20 cellular contexts compared by ENCODE assay signal in the genomic region with DNA sequence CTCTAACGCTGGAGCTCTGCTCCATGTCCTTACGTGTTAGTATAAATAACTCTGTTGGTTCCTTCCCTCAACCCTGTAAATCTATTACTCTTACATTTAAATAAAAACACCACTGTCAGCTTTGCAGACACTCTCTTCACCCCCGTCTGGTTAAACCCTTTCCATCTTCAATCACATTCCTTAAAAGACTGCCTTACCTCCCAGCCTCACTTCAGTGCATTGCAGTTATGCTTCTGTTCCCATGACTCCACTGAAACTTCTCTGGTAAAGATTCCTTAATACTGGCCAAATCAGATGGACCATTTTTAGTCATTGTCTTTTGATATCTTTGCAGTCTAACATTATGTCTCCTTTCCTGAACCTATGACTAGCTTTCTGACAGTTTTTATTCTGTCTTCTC.
DNase-seq lines count a peak whose midpoint lies in the region; ATAC-seq and TF ChIP-seq lines count a peak whose summit lies in the region.
"Had no signal": no experiment of that assay in that cellular context is flagged by ENCODE, and none has a peak within 500 bp of the region (broad histone marks: within the 10 kb centered on the region; RNA-seq: fewer than 3 reads in every experiment).

No MANE protein-coding gene starts in this region.

- no peak for TF ChIP-seq EP300 in SK-N-SH (IDR thresholded peaks at IDR 0.05; ENCODE audit: borderline replicate concordance in 1 of 2, low read depth in 1 of 2, low read length in 1 of 2)

- peak overlapping the region; percentile 38 for H3K4me3 Mint-ChIP-seq in activated T-helper 17 cell treated with anti-CD3 and anti-CD28 coated beads, Interleukin-2, amount 50 U/mL, for 72 hours
- no peak overlapping the region for H3K4me3 Mint-ChIP-seq in stimulated activated effector memory CD8-positive, alpha-beta T cell treated with anti-CD3 and anti-CD28 coated beads, Interleukin-12 subunit alpha, Interleukin-12 subunit beta, amount 100 ng/mL, for 72 hours
- H3K4me3 Mint-ChIP-seq: activated CD4-positive, alpha-beta memory T cell treated with anti-CD3 and anti-CD28 coated beads for 36 hours had no signal

- no peaks in the 10 kb centered on the region for H3K9me2 ChIP-seq in SK-N-SH

- peaks cover 66% of the 10 kb centered on the region for H3K79me2 ChIP-seq in SK-N-SH (ENCODE audit: insufficient read depth)

- H3K9me3 ChIP-seq in SK-N-SH = no peaks in the 10 kb centered on the region
- H3K9me3 ChIP-seq: prostate gland had no signal

- H3F3A ChIP-seq in SK-N-SH (replicated peaks; ENCODE audit: insufficient read depth) = no peaks in the 10 kb centered on the region

- 92% methylated on average over 3 of the region's 3 CpGs for WGBS in SK-N-SH (ENCODE audit: low lambda C conversion rate)

- H4K20me1 ChIP-seq in SK-N-SH (ENCODE audit: insufficient read depth) = peaks cover 13% of the 10 kb centered on the region

- no peak overlapping the region for H2AFZ ChIP-seq in SK-N-SH (ENCODE audit: low read depth)

- CTCF ChIA-PET in SK-N-SH (lab: Yijun Ruan, JAX) = interaction anchor here (1.3 to 3.9 kb wide), 5 partner anchors 9 to 136 kb away, joined by 3 to 15 read pairs (median 7); no protein-coding TSS in a partner anchor

- H3K9ac ChIP-seq in SK-N-SH = no peak overlapping the region

- H3K27ac Mint-ChIP-seq in activated T-helper 17 cell treated with anti-CD3 and anti-CD28 coated beads, Interleukin-2, amount 50 U/mL, for 72 hours = peak overlapping the region; percentile 1
- H3K27ac Mint-ChIP-seq in stimulated activated effector memory CD8-positive, alpha-beta T cell treated with anti-CD3 and anti-CD28 coated beads, Interleukin-12 subunit alpha, Interleukin-12 subunit beta, amount 100 ng/mL, for 72 hours = peak overlapping the region; percentile 7
- H3K27ac Mint-ChIP-seq: activated CD4-positive, alpha-beta memory T cell treated with anti-CD3 and anti-CD28 coated beads for 36 hours had no signal

- TF ChIP-seq CTCF in SK-N-SH (IDR thresholded peaks at IDR 0.05) (no peak), omental fat pad (IDR thresholded peaks at IDR 0.05) (no peak)

- no peak overlapping the region for H3K4me2 ChIP-seq in SK-N-SH

- DNase-seq in SK-N-SH (no peak), kidney glomerular epithelial cell (lab: John Stamatoyannopoulos, UW) (peak; percentile 95), omental fat pad (ENCODE audit: low spot score) (no peak), OCI-M2 (lab: John Stamatoyannopoulos, UW; ENCODE audit: unreplicated experiment) (no peak)
- DNase-seq in stimulated activated effector memory CD8-positive, alpha-beta T cell treated with anti-CD3 and anti-CD28 coated beads, Interleukin-12 subunit alpha, Interleukin-12 subunit beta, amount 100 ng/mL, for 72 hours (ENCODE audit: low spot score in 2 of 2) = no peak
- DNase-seq: activated CD4-positive, alpha-beta memory T cell treated with anti-CD3 and anti-CD28 coated beads for 36 hours; activated CD4-positive, CD25-positive, alpha-beta regulatory T cell; activated T-cell treated with anti-CD3 and anti-CD28 coated beads for 4 hours; amniotic stem cell; Karpas-422; kidney; NCI-H187 treated with DMSO at 0.1 percent for 48 hours; NCI-H69; stimulated activated naive CD4-positive, alpha-beta T cell; T1000 had no signal

- POLR2A ChIA-PET in SK-N-SH (lab: Yijun Ruan, JAX) = no interaction called here

- H3K27me3 Mint-ChIP-seq in activated T-helper 17 cell treated with anti-CD3 and anti-CD28 coated beads, Interleukin-2, amount 50 U/mL, for 72 hours = no peaks in the 10 kb centered on the region
- H3K27me3 Mint-ChIP-seq: activated CD4-positive, alpha-beta memory T cell treated with anti-CD3 and anti-CD28 coated beads for 36 hours had no signal

- H3K27ac ChIP-seq in SK-N-SH (ENCODE audit: low read depth in 2 of 2, low read length in 1 of 2) = no peak overlapping the region
- H3K27ac ChIP-seq: 22Rv1, prostate gland had no signal

- peaks cover 3 to 10% of the 10 kb centered on the region in 2 experiments; a peak in 2 of 4 replicates for H3K4me1 ChIP-seq in SK-N-SH (ENCODE audit: control insufficient read depth in 1 of 2, insufficient read depth in 2 of 2, low read depth in 1 of 2, low read length in 1 of 2)
- H3K4me1 ChIP-seq: prostate gland had no signal

- peaks cover 33% of the 10 kb centered on the region for H3K4me1 Mint-ChIP-seq in activated T-helper 17 cell treated with anti-CD3 and anti-CD28 coated beads, Interleukin-2, amount 50 U/mL, for 72 hours
- H3K4me1 Mint-ChIP-seq in stimulated activated effector memory CD8-positive, alpha-beta T cell treated with anti-CD3 and anti-CD28 coated beads, Interleukin-12 subunit alpha, Interleukin-12 subunit beta, amount 100 ng/mL, for 72 hours = peaks cover 56% of the 10 kb centered on the region

- ATAC-seq in SK-N-SH treated with all-trans-retinoic acid at 6 μM for 48 hours (peak; percentile 29; the same call in 2 of the 3 replicates), GM21360 (IDR thresholded peaks at IDR 0.05; ENCODE audit: unreplicated experiment) (no peak), omental fat pad (ENCODE audit: low FRiP score) (no peak)
- no peak for ATAC-seq in activated T-helper 17 cell treated with anti-CD3 and anti-CD28 coated beads, Interleukin-2, amount 50 U/mL, for 72 hours (replicated peaks)
- no peak for ATAC-seq in stimulated activated effector memory CD8-positive, alpha-beta T cell treated with anti-CD3 and anti-CD28 coated beads, Interleukin-12 subunit alpha, Interleukin-12 subunit beta, amount 100 ng/mL, for 72 hours

- H3K27me3 ChIP-seq in SK-N-SH (ENCODE audit: insufficient read depth) = no peaks in the 10 kb centered on the region

- no peaks in the 10 kb centered on the region for H3K9me3 Mint-ChIP-seq in activated T-helper 17 cell treated with anti-CD3 and anti-CD28 coated beads, Interleukin-2, amount 50 U/mL, for 72 hours
- no peaks in the 10 kb centered on the region for H3K9me3 Mint-ChIP-seq in stimulated activated effector memory CD8-positive, alpha-beta T cell treated with anti-CD3 and anti-CD28 coated beads, Interleukin-12 subunit alpha, Interleukin-12 subunit beta, amount 100 ng/mL, for 72 hours
- H3K9me3 Mint-ChIP-seq: activated CD4-positive, alpha-beta memory T cell treated with anti-CD3 and anti-CD28 coated beads for 36 hours had no signal

- peaks cover 6% of the 10 kb centered on the region for H3K36me3 Mint-ChIP-seq in activated T-helper 17 cell treated with anti-CD3 and anti-CD28 coated beads, Interleukin-2, amount 50 U/mL, for 72 hours (ENCODE audit: low read depth)
- no peaks in the 10 kb centered on the region for H3K36me3 Mint-ChIP-seq in stimulated activated effector memory CD8-positive, alpha-beta T cell treated with anti-CD3 and anti-CD28 coated beads, Interleukin-12 subunit alpha, Interleukin-12 subunit beta, amount 100 ng/mL, for 72 hours

- H3K4me3 ChIP-seq in SK-N-SH (ENCODE audit: low read depth in 2 of 2, low read length in 1 of 2) = no peak overlapping the region
- H3K4me3 ChIP-seq: prostate gland had no signal

- H3K36me3 ChIP-seq in SK-N-SH (replicated peaks in 1 of 2; ENCODE audit: control insufficient read depth in 1 of 2, insufficient read depth in 2 of 2, low read length in 1 of 2) = peaks cover 0 to 3% of the 10 kb centered on the region in 2 experiments
- H3K36me3 ChIP-seq: prostate gland had no signal

- TF ChIP-seq RAD21 in SK-N-SH (IDR thresholded peaks at IDR 0.05; ENCODE audit: low read length) = no peak

TF ChIP-seq in SK-N-SH treated with all-trans-retinoic acid at 6 μM for 48 hours, 23 proteins besides CTCF, POLR2A, EP300 and RAD21 (continues in another document):
- TF ChIP-seq RARB (CRISPR knock-in tag; IDR thresholded peaks at IDR 0.05) (no peak), PPARA (CRISPR knock-in tag; IDR thresholded peaks at IDR 0.05; ENCODE audit: borderline replicate concordance) (no peak), ARNTL (CRISPR knock-in tag; IDR thresholded peaks at IDR 0.05; ENCODE audit: borderline replicate concordance, low read depth) (no peak), ZFP3 (CRISPR knock-in tag; IDR thresholded peaks at IDR 0.05) (no peak), ZFP30 (CRISPR knock-in tag; IDR thresholded peaks at IDR 0.05) (no peak), SNAI2 (CRISPR knock-in tag; IDR thresholded peaks at IDR 0.05) (no peak), BACH2 (CRISPR knock-in tag; IDR thresholded peaks at IDR 0.05; ENCODE audit: borderline replicate concordance) (no peak)
- TF ChIP-seq, protein P1, sequence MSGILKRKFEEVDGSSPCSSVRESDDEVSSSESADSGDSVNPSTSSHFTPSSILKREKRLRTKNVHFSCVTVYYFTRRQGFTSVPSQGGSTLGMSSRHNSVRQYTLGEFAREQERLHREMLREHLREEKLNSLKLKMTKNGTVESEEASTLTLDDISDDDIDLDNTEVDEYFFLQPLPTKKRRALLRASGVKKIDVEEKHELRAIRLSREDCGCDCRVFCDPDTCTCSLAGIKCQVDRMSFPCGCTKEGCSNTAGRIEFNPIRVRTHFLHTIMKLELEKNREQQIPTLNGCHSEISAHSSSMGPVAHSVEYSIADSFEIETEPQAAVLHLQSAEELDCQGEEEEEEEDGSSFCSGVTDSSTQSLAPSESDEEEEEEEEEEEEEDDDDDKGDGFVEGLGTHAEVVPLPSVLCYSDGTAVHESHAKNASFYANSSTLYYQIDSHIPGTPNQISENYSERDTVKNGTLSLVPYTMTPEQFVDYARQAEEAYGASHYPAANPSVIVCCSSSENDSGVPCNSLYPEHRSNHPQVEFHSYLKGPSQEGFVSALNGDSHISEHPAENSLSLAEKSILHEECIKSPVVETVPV (CRISPR knock-in tag; IDR thresholded peaks at IDR 0.05) = no peak

TF ChIP-seq in SK-N-SH, 30 proteins besides CTCF, POLR2A, EP300 and RAD21 (continues in another document):
- TF ChIP-seq TEAD4 (IDR thresholded peaks at IDR 0.05; ENCODE audit: borderline replicate concordance, insufficient read depth) = no peak
- no peak for TF ChIP-seq GABPA (IDR thresholded peaks at IDR 0.05; ENCODE audit: low read depth)
- no peak for TF ChIP-seq RXRA (IDR thresholded peaks at IDR 0.05; ENCODE audit: borderline replicate concordance, low read depth)
- no peak for TF ChIP-seq NFIC (IDR thresholded peaks at IDR 0.05; ENCODE audit: borderline replicate concordance)
- no peak for TF ChIP-seq POLR2AphosphoS5 (IDR thresholded peaks at IDR 0.05; ENCODE audit: low read depth, low read length)
- TF ChIP-seq, protein P2, sequence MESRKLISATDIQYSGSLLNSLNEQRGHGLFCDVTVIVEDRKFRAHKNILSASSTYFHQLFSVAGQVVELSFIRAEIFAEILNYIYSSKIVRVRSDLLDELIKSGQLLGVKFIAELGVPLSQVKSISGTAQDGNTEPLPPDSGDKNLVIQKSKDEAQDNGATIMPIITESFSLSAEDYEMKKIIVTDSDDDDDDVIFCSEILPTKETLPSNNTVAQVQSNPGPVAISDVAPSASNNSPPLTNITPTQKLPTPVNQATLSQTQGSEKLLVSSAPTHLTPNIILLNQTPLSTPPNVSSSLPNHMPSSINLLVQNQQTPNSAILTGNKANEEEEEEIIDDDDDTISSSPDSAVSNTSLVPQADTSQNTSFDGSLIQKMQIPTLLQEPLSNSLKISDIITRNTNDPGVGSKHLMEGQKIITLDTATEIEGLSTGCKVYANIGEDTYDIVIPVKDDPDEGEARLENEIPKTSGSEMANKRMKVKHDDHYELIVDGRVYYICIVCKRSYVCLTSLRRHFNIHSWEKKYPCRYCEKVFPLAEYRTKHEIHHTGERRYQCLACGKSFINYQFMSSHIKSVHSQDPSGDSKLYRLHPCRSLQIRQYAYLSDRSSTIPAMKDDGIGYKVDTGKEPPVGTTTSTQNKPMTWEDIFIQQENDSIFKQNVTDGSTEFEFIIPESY (IDR thresholded peaks at IDR 0.05; ENCODE audit: borderline replicate concordance, low read depth) = no peak
